Comparison of ENCODE assay signal across 8 cellular contexts in the genomic region with DNA sequence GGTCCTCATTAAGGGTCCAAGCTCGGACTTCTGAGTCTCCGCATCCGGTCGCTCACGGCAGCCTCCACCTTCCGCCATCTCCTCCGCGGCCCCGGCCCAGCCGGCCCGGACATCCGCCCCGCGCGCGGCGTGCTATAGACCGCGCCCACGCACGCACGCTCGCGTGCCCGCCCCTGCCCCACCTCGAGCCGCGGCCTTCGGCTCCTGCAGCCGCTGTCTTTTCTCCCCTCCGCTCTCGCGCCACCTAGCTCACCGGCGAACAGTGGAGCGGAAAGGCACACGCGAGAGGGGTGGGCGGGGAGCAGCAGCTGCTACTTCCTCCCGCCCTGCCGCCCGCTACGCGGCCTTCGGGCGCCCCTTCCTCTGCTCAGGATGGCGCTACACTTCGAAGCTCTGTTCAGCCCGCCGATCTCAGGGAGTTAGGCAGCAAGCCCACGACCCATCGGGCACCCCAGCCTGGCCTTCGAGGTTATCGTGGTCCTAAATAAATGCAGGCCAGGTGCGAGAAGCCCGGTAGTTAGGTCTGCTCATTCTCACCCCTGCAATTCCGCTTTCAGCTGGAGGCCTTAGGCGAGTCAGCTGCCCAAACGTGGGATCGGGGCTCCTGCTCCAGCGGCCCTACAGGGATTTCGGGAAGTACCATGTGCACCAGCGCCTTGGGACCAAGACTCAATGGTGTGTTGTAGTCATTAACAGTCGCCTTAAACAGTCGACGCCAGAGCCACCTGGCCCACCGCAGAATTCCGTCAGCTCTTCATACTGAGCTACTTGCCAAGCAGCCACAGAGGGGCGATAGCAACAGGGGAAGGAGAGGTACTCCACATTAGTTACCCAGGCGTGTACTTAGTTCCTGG. TPM values are rescaled to one million over a fixed set of nuclear protein-coding genes. Genes with fewer than 3 reads are reported as not detected.
DNase-seq lines count a peak whose midpoint lies in the region; ATAC-seq and TF ChIP-seq lines count a peak whose summit lies in the region.

A gene with protein sequence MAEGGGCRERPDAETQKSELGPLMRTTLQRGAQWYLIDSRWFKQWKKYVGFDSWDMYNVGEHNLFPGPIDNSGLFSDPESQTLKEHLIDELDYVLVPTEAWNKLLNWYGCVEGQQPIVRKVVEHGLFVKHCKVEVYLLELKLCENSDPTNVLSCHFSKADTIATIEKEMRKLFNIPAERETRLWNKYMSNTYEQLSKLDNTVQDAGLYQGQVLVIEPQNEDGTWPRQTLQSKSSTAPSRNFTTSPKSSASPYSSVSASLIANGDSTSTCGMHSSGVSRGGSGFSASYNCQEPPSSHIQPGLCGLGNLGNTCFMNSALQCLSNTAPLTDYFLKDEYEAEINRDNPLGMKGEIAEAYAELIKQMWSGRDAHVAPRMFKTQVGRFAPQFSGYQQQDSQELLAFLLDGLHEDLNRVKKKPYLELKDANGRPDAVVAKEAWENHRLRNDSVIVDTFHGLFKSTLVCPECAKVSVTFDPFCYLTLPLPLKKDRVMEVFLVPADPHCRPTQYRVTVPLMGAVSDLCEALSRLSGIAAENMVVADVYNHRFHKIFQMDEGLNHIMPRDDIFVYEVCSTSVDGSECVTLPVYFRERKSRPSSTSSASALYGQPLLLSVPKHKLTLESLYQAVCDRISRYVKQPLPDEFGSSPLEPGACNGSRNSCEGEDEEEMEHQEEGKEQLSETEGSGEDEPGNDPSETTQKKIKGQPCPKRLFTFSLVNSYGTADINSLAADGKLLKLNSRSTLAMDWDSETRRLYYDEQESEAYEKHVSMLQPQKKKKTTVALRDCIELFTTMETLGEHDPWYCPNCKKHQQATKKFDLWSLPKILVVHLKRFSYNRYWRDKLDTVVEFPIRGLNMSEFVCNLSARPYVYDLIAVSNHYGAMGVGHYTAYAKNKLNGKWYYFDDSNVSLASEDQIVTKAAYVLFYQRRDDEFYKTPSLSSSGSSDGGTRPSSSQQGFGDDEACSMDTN (minus strand): TSS at position 107 of the 854 bp plus-strand sequence. CDS start 29 bp downstream, at position 78.

- peak; percentile 84 for ATAC-seq in HG02885 (IDR thresholded peaks at IDR 0.05; ENCODE audit: poor library complexity, unreplicated experiment)

- no peaks in the 10 kb centered on the region for H3K9me3 ChIP-seq in left ventricle myocardium inferior (replicated peaks)
- H3K9me3 ChIP-seq in prostate gland = no peaks in the 10 kb centered on the region

- H3K4me3 ChIP-seq in left ventricle myocardium inferior = peak within 1 kb of the TSS; percentile 82
- H3K4me3 ChIP-seq in prostate gland = peak within 1 kb of the TSS; percentile 70 to 73

- intact Hi-C loops in T-helper 1 cell treated with Interleukin-12 subunit alpha and Interleukin-12 subunit beta and Interleukin-4 antibody, amounts not matched to agents 30 ng/mL and 1 ng/mL, for 36 hours (cut with micrococcal nuclease) = loop anchor here (1.0 to 5.0 kb wide), 18 partner anchors 18 to 600 kb away; a partner anchor contains a TSS
- intact Hi-C loops in left ventricle myocardium inferior (cut with micrococcal nuclease) (loop anchor here (10.0 kb wide), 1 partner anchor 105 kb away; no protein-coding TSS in a partner anchor), prostate gland (cut with DNase I) (loop anchor here (1.0 kb wide), 1 partner anchor 169 kb away; a partner anchor contains a TSS)

- WGBS in prostate gland = 2% methylated on average over 70 of the region's 70 CpGs

- DNase-seq in GM13977 (ENCODE audit: low spot score) = peak; percentile 94
- peak; percentile 32 for DNase-seq in NCI-H1694 (lab: John Stamatoyannopoulos, UW)
- DNase-seq in amniotic epithelial cell (ENCODE audit: low read depth) = peak; percentile 90
- DNase-seq in left ventricle myocardium inferior = peak; percentile 93
- peak; percentile 86 for DNase-seq in prostate gland (ENCODE audit: low spot score)
- peak; percentile 93 for DNase-seq in ureter (ENCODE audit: low spot score)

- H3K36me3 ChIP-seq in left ventricle myocardium inferior = peaks cover 25% of the 10 kb centered on the region
- H3K36me3 ChIP-seq in prostate gland = no peaks in the 10 kb centered on the region

- TF ChIP-seq POLR2A in prostate gland (IDR thresholded peaks at IDR 0.05) = peak; percentile 62

- H3K27me3 ChIP-seq in left ventricle myocardium inferior (ENCODE audit: low read depth) = no peaks in the 10 kb centered on the region
- H3K27me3 ChIP-seq in prostate gland (replicated peaks; ENCODE audit: insufficient read depth) = no peaks in the 10 kb centered on the region

- H3K27ac ChIP-seq in left ventricle myocardium inferior (replicated peaks) = peak within 1 kb of the TSS; percentile 94
- H3K27ac ChIP-seq in prostate gland = peak within 1 kb of the TSS; percentile 83 to 94

- in situ Hi-C loops in GM13977 (cut with MboI; ENCODE audit: low pct_unique_long_range_greater_than_20kb, low sequenced_read_pairs, unreplicated experiment) = loop anchor here (10.0 kb wide), 1 partner anchor 95 kb away; no protein-coding TSS in a partner anchor

- H3K4me1 ChIP-seq in left ventricle myocardium inferior (peaks cover 43% of the 10 kb centered on the region), prostate gland (replicated peaks) (peaks cover 2% of the 10 kb centered on the region)

- TF ChIP-seq CTCF in GM13977 (IDR thresholded peaks at IDR 0.05; ENCODE audit: extremely low read depth, insufficient read depth, missing control alignments) = peak; percentile 67
- TF ChIP-seq CTCF in left ventricle myocardium inferior (IDR thresholded peaks at IDR 0.05; ENCODE audit: borderline replicate concordance) = peak; percentile 55
- TF ChIP-seq CTCF in prostate gland (IDR thresholded peaks at IDR 0.05) = peak; percentile 28 to 80 (median 53)

RNA-seq across cellular contexts. Expression of the gene that starts here (rescaled TPM):
- total RNA-seq in T-helper 1 cell treated with Interleukin-12 subunit alpha and Interleukin-12 subunit beta and Interleukin-4 antibody, amounts not matched to agents 30 ng/mL and 1 ng/mL, for 36 hours = 95.2 and 97.2 TPM in 2 replicates
- total RNA-seq in left ventricle myocardium inferior (37.3 TPM), prostate gland (10 to 100 TPM; 18.3 to 30.8 TPM), ureter (93.3 TPM)

Comparison
In these comparisons a context has a peak if more than half of its experiments do, and no peak if none do; other contexts are left out.
1. Peak in every context shown above with its lines: DNase-seq, ATAC-seq, H3K4me3 ChIP-seq and H3K27ac ChIP-seq.
2. DNase-seq: peak in every context shown above with its lines; median percentile 94 in GM13977; 93 in left ventricle myocardium inferior; 93 in ureter; 90 in amniotic epithelial cell; 86 in prostate gland; 32 in NCI-H1694.